28 cellular contexts compared by ENCODE assay signal in genomic region chr5:152285764-152286163, GRCh38.
"Had no signal": no experiment of that assay in that cellular context is flagged by ENCODE, and none has a peak within 500 bp of the region (broad histone marks: within the 10 kb centered on the region; RNA-seq: fewer than 3 reads in every experiment).

No MANE protein-coding gene starts in this region.

- H2AFZ ChIP-seq: neural progenitor cell, parathyroid adenoma had no signal

- H3K36me3 Mint-ChIP-seq: natural killer cell; neural progenitor cell; stimulated activated effector memory CD8-positive, alpha-beta T cell treated with anti-CD3 and anti-CD28 coated beads, Interleukin-12 subunit alpha, Interleukin-12 subunit beta, amount 100 ng/mL, for 72 hours; stimulated activated naive B cell treated with anti-CD40 and anti-IgM and Interleukin-4, amounts not matched to agents 10 μg/mL and 1 μg/mL and 100 μg/mL, for 72 hours had no signal

- H3K9ac ChIP-seq: neural progenitor cell, parathyroid adenoma had no signal

- H3K27me3 Mint-ChIP-seq: stimulated activated naive CD8-positive, alpha-beta T cell treated with anti-CD3 and anti-CD28 coated beads, Interleukin-15, Interleukin-2, amounts not matched to agents 100 ng/mL and 50 ng/mL, for 24 hours had no signal

- H3K9me3 ChIP-seq: ovary, psoas muscle, right lobe of liver, sigmoid colon, thoracic aorta, thyroid gland, tibial nerve, upper lobe of left lung, vagina had no signal

- DNase-seq: natural killer cell; occipital lobe; ovary; posterior cingulate gyrus; psoas muscle; right cardiac atrium; right lobe of liver; sigmoid colon; small intestine; stimulated activated CD4-positive, alpha-beta T cell treated with anti-CD3 and anti-CD28 coated beads, Interleukin-15, amount 100 ng/mL, for 24 hours; stimulated activated CD4-positive, alpha-beta T cell treated with anti-CD3 and anti-CD28 coated beads, Interleukin-2, amount 100 ng/mL, for 24 hours; stimulated activated CD4-positive, alpha-beta T cell treated with anti-CD3 and anti-CD28 coated beads, Interleukin-2, amount 100 ng/mL, for 48 hours; stimulated activated CD4-positive, alpha-beta T cell treated with anti-CD3 and anti-CD28 coated beads, Interleukin-4, amount 100 ng/mL, for 24 hours; stimulated activated naive B cell treated with anti-CD40 and anti-IgM and Interleukin-4, amounts not matched to agents 10 μg/mL and 1 μg/mL and 100 μg/mL, for 72 hours; stimulated activated naive CD4-positive, alpha-beta T cell treated with Interleukin-2 at 50 U/mL for 16 hours; stomach; thyroid gland; trophoblast cell; upper lobe of left lung had no signal

- H3K9me3 Mint-ChIP-seq: natural killer cell; nephron; stimulated activated effector memory CD8-positive, alpha-beta T cell treated with anti-CD3 and anti-CD28 coated beads, Interleukin-12 subunit alpha, Interleukin-12 subunit beta, amount 100 ng/mL, for 72 hours had no signal

- H3K27me3 ChIP-seq: neural progenitor cell, ovary, right lobe of liver, sigmoid colon, stomach, thyroid gland, tibial nerve, upper lobe of left lung, vagina had no signal

- H3K4me3 Mint-ChIP-seq: natural killer cell; nephron; neural progenitor cell; stimulated activated effector memory CD8-positive, alpha-beta T cell treated with anti-CD3 and anti-CD28 coated beads, Interleukin-12 subunit alpha, Interleukin-12 subunit beta, amount 100 ng/mL, for 72 hours; stimulated activated naive B cell treated with anti-CD40 and anti-IgM and Interleukin-4, amounts not matched to agents 10 μg/mL and 1 μg/mL and 100 μg/mL, for 72 hours; stimulated activated naive CD8-positive, alpha-beta T cell treated with anti-CD3 and anti-CD28 coated beads, Interleukin-15, Interleukin-2, amounts not matched to agents 100 ng/mL and 50 ng/mL, for 24 hours had no signal

- H3K27ac ChIP-seq: neural progenitor cell, ovary, parathyroid adenoma, psoas muscle, right lobe of liver, sigmoid colon, stomach, thoracic aorta, thyroid gland, tibial nerve, upper lobe of left lung, vagina had no signal

- H3K4me1 Mint-ChIP-seq: natural killer cell; nephron; stimulated activated effector memory CD8-positive, alpha-beta T cell treated with anti-CD3 and anti-CD28 coated beads, Interleukin-12 subunit alpha, Interleukin-12 subunit beta, amount 100 ng/mL, for 72 hours; stimulated activated naive B cell treated with anti-CD40 and anti-IgM and Interleukin-4, amounts not matched to agents 10 μg/mL and 1 μg/mL and 100 μg/mL, for 72 hours had no signal

- H3K27ac Mint-ChIP-seq: natural killer cell; nephron; neural progenitor cell; progenitor cell of endocrine pancreas; stimulated activated effector memory CD8-positive, alpha-beta T cell treated with anti-CD3 and anti-CD28 coated beads, Interleukin-12 subunit alpha, Interleukin-12 subunit beta, amount 100 ng/mL, for 72 hours; stimulated activated naive B cell treated with anti-CD40 and anti-IgM and Interleukin-4, amounts not matched to agents 10 μg/mL and 1 μg/mL and 100 μg/mL, for 72 hours; stimulated activated naive CD8-positive, alpha-beta T cell treated with anti-CD3 and anti-CD28 coated beads, Interleukin-15, Interleukin-2, amounts not matched to agents 100 ng/mL and 50 ng/mL, for 24 hours had no signal

- H3K79me2 ChIP-seq: parathyroid adenoma had no signal

- H3K4me1 ChIP-seq: neural progenitor cell, parathyroid adenoma, sigmoid colon had no signal

- H3K4me2 ChIP-seq: neural progenitor cell had no signal
